1 cellular context compared by ENCODE assay signal in the genomic region with DNA sequence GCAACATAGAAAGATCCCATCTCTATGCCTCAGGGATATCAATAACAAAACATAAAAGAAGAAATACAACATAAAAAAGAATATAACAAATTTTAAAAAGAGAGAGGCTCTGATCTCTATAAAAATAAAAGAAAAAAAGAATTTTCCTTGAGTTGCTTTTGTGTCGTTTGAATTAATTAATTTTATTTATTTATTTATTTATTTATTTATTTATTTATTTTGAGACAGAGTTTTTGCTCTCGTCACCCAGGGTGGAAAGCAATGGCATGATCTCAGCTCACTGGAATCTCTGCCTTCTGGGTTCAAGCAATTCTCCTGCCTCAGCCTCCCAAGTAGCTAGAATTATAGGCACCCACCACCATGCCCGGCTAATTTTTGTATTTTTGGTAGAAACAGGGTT.
TF ChIP-seq lines count a peak whose summit lies in the region.

No MANE protein-coding gene starts in this region.

TF ChIP-seq in HepG2, 621 proteins besides CTCF, POLR2A, EP300 and RAD21:
- no peak for TF ChIP-seq ZNF776 (CRISPR knock-in tag; IDR thresholded peaks at IDR 0.05)
- no peak for TF ChIP-seq SRY (CRISPR knock-in tag; IDR thresholded peaks at IDR 0.05)
- TF ChIP-seq NFKB2 (CRISPR knock-in tag; IDR thresholded peaks at IDR 0.05; ENCODE audit: borderline replicate concordance) = no peak
- TF ChIP-seq CHCHD3 (CRISPR knock-in tag; IDR thresholded peaks at IDR 0.05) = no peak
- TF ChIP-seq ZNF83 (CRISPR knock-in tag; IDR thresholded peaks at IDR 0.05; ENCODE audit: borderline replicate concordance) = no peak
- TF ChIP-seq PAWR (CRISPR knock-in tag; IDR thresholded peaks at IDR 0.05; ENCODE audit: borderline replicate concordance) = no peak
- TF ChIP-seq ZEB1 (IDR thresholded peaks at IDR 0.05; ENCODE audit: insufficient replicate concordance, low read depth) = no peak
- no peak for TF ChIP-seq MXD4 (CRISPR knock-in tag; IDR thresholded peaks at IDR 0.05)
- TF ChIP-seq, protein P1, sequence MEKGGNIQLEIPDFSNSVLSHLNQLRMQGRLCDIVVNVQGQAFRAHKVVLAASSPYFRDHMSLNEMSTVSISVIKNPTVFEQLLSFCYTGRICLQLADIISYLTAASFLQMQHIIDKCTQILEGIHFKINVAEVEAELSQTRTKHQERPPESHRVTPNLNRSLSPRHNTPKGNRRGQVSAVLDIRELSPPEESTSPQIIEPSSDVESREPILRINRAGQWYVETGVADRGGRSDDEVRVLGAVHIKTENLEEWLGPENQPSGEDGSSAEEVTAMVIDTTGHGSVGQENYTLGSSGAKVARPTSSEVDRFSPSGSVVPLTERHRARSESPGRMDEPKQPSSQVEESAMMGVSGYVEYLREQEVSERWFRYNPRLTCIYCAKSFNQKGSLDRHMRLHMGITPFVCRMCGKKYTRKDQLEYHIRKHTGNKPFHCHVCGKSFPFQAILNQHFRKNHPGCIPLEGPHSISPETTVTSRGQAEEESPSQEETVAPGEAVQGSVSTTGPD (CRISPR knock-in tag; IDR thresholded peaks at IDR 0.05) = no peak
- no peak for TF ChIP-seq GLI4 (CRISPR knock-in tag; IDR thresholded peaks at IDR 0.05; ENCODE audit: borderline replicate concordance)
TF ChIP-seq in HepG2: peak in this region for 0.
